1 cellular context compared by ENCODE assay signal in the genomic region with DNA sequence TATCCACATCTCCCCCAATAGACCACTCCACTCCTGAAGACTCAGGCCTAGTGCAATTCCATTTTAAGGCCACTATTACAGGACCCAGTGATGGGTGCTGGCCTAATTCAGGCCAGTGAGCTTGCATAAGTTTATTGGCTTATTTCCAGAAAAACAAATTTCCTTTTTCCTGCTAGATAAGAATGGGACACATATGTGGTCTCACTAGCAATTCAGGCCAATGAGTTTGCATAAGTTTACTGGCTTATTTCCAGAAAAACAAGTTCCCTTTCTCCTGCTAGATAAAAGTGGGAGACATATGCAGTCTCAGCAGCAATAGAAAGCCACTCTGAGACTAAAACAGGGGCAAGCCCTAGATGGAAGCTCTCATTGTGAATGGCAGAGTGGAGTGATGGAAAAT.
TF ChIP-seq lines count a peak whose summit lies in the region.

No MANE protein-coding gene starts in this region.

TF ChIP-seq in HepG2, 621 proteins besides CTCF, POLR2A, EP300 and RAD21 (continued from another document):
- TF ChIP-seq ZNF788 (CRISPR knock-in tag; IDR thresholded peaks at IDR 0.05; ENCODE audit: borderline replicate concordance) (no peak), FOXA3 (CRISPR knock-in tag; IDR thresholded peaks at IDR 0.05) (no peak), ZNF317 (CRISPR knock-in tag; IDR thresholded peaks at IDR 0.05) (peak; percentile 95), ZNF629 (CRISPR knock-in tag; conservative IDR thresholded peaks at IDR 0.05) (no peak), SP1 (IDR thresholded peaks at IDR 0.05) (no peak), SP1 (CRISPR knock-in tag; IDR thresholded peaks at IDR 0.05) (no peak), ARNTL (CRISPR knock-in tag; IDR thresholded peaks at IDR 0.05) (no peak), ZIK1 (CRISPR knock-in tag; IDR thresholded peaks at IDR 0.05; ENCODE audit: borderline replicate concordance, low read depth) (0 out of 2 replicates have a peak, but pooled peaks have one; percentile 7), CEBPB (IDR thresholded peaks at IDR 0.05; ENCODE audit: borderline replicate concordance, low read depth, low read length) (0 out of 2 replicates have a peak, but pooled peaks have one; percentile 5), ZNF776 (CRISPR knock-in tag; IDR thresholded peaks at IDR 0.05) (no peak), ZNF557 (CRISPR knock-in tag; IDR thresholded peaks at IDR 0.05) (no peak), PHB2 (IDR thresholded peaks at IDR 0.05; ENCODE audit: partially characterized antibody) (no peak), ZC3H4 (CRISPR knock-in tag; IDR thresholded peaks at IDR 0.05; ENCODE audit: borderline replicate concordance) (no peak), KLF9 (CRISPR knock-in tag; IDR thresholded peaks at IDR 0.05; ENCODE audit: low read depth) (no peak), MAFF (IDR thresholded peaks at IDR 0.05; ENCODE audit: low read depth, low read length) (no peak), NFIB (CRISPR knock-in tag; IDR thresholded peaks at IDR 0.05; ENCODE audit: borderline replicate concordance) (no peak)
- TF ChIP-seq, protein P1, sequence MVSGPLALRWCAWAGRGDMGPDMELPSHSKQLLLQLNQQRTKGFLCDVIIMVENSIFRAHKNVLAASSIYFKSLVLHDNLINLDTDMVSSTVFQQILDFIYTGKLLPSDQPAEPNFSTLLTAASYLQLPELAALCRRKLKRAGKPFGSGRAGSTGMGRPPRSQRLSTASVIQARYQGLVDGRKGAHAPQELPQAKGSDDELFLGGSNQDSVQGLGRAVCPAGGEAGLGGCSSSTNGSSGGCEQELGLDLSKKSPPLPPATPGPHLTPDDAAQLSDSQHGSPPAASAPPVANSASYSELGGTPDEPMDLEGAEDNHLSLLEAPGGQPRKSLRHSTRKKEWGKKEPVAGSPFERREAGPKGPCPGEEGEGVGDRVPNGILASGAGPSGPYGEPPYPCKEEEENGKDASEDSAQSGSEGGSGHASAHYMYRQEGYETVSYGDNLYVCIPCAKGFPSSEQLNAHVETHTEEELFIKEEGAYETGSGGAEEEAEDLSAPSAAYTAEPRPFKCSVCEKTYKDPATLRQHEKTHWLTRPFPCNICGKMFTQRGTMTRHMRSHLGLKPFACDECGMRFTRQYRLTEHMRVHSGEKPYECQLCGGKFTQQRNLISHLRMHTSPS (CRISPR knock-in tag; IDR thresholded peaks at IDR 0.05; ENCODE audit: low read depth): no peak
- TF ChIP-seq, protein P2, sequence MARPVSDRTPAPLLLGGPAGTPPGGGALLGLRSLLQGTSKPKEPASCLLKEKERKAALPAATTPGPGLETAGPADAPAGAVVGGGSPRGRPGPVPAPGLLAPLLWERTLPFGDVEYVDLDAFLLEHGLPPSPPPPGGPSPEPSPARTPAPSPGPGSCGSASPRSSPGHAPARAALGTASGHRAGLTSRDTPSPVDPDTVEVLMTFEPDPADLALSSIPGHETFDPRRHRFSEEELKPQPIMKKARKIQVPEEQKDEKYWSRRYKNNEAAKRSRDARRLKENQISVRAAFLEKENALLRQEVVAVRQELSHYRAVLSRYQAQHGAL (CRISPR knock-in tag; IDR thresholded peaks at IDR 0.05; ENCODE audit: not compliant biosample characterization): no peak
- TF ChIP-seq, protein P3, sequence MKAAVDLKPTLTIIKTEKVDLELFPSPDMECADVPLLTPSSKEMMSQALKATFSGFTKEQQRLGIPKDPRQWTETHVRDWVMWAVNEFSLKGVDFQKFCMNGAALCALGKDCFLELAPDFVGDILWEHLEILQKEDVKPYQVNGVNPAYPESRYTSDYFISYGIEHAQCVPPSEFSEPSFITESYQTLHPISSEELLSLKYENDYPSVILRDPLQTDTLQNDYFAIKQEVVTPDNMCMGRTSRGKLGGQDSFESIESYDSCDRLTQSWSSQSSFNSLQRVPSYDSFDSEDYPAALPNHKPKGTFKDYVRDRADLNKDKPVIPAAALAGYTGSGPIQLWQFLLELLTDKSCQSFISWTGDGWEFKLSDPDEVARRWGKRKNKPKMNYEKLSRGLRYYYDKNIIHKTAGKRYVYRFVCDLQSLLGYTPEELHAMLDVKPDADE (CRISPR knock-in tag; IDR thresholded peaks at IDR 0.05): no peak
- TF ChIP-seq, protein P4, sequence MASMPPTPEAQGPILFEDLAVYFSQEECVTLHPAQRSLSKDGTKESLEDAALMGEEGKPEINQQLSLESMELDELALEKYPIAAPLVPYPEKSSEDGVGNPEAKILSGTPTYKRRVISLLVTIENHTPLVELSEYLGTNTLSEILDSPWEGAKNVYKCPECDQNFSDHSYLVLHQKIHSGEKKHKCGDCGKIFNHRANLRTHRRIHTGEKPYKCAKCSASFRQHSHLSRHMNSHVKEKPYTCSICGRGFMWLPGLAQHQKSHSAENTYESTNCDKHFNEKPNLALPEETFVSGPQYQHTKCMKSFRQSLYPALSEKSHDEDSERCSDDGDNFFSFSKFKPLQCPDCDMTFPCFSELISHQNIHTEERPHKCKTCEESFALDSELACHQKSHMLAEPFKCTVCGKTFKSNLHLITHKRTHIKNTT (CRISPR knock-in tag; IDR thresholded peaks at IDR 0.05): no peak
TF ChIP-seq in HepG2: peak in this region for 4.
